In genomic region chr11:65110354-65110861, GRCh38 we compare ENCODE assay signal across 2 cellular contexts.
TF ChIP-seq lines count a peak whose summit lies in the region.

No MANE protein-coding gene starts in this region.

TF ChIP-seq in Ishikawa, 13 proteins besides CTCF, POLR2A, EP300 and RAD21:
- no peak for TF ChIP-seq TCF12 (IDR thresholded peaks at IDR 0.05; ENCODE audit: low read depth)
- no peak for TF ChIP-seq EGR1 (IDR thresholded peaks at IDR 0.05)
- TF ChIP-seq FOXM1 (IDR thresholded peaks at IDR 0.05; ENCODE audit: borderline replicate concordance, low read depth) = no peak
- TF ChIP-seq ZBTB7A (IDR thresholded peaks at IDR 0.05; ENCODE audit: low read depth) = no peak
- no peak for TF ChIP-seq TEAD4 (IDR thresholded peaks at IDR 0.05)
- no peak for TF ChIP-seq TAF1 (IDR thresholded peaks at IDR 0.05; ENCODE audit: low read depth)
- no peak for TF ChIP-seq CEBPB (IDR thresholded peaks at IDR 0.05)
- no peak for TF ChIP-seq REST (IDR thresholded peaks at IDR 0.05; ENCODE audit: low read depth)
- TF ChIP-seq CREB1 (IDR thresholded peaks at IDR 0.05; ENCODE audit: low read depth) = no peak
- no peak for TF ChIP-seq USF1 (IDR thresholded peaks at IDR 0.05)
- no peak for TF ChIP-seq YY1 (IDR thresholded peaks at IDR 0.05; ENCODE audit: low read depth)
- TF ChIP-seq NFIC (IDR thresholded peaks at IDR 0.05) = no peak
- no peak for TF ChIP-seq MAX (IDR thresholded peaks at IDR 0.05)

TF ChIP-seq in H1, 55 proteins besides CTCF, POLR2A, EP300 and RAD21:
- TF ChIP-seq GABPA (IDR thresholded peaks at IDR 0.05; ENCODE audit: borderline replicate concordance, insufficient read depth, low read length) (peak; percentile 15; the same call in 1 of the 2 replicates), SP1 (IDR thresholded peaks at IDR 0.05; ENCODE audit: low read depth, low read length) (no peak), YY1 (IDR thresholded peaks at IDR 0.05; ENCODE audit: low read depth, low read length) (0 out of 2 replicates have a peak, but pooled peaks have one; percentile 29), SUZ12 (IDR thresholded peaks at IDR 0.05; ENCODE audit: low read length) (no peak), CREB1 (IDR thresholded peaks at IDR 0.05) (no peak), SP2 (IDR thresholded peaks at IDR 0.05; ENCODE audit: low read length) (no peak), BRCA1 (IDR thresholded peaks at IDR 0.05; ENCODE audit: low read depth, low read length) (no peak), POU5F1 (IDR thresholded peaks at IDR 0.05; ENCODE audit: low read depth, low read length) (no peak), PHF8 (conservative IDR thresholded peaks at IDR 0.05; ENCODE audit: low read depth, low read length) (no peak), RFX5 (IDR thresholded peaks at IDR 0.05; ENCODE audit: borderline replicate concordance, low read depth, low read length) (no peak), POLR2AphosphoS5 (IDR thresholded peaks at IDR 0.05; ENCODE audit: low read depth, low read length) (0 out of 2 replicates have a peak, but pooled peaks have one; percentile 20), TAF1 (IDR thresholded peaks at IDR 0.05; ENCODE audit: low read depth, low read length) (no peak), SIN3A (conservative IDR thresholded peaks at IDR 0.05 in 1 of 2, IDR thresholded peaks at IDR 0.05 in 1 of 2; ENCODE audit: low read depth in 1 of 2, low read length in 2 of 2) (0 out of 4 replicates have a peak, but pooled peaks of 1 of the 2 experiments have one; percentile 29), SIX5 (IDR thresholded peaks at IDR 0.05; ENCODE audit: low read depth, low read length) (no peak), TEAD4 (IDR thresholded peaks at IDR 0.05; ENCODE audit: low read depth, low read length) (no peak), RNF2 (IDR thresholded peaks at IDR 0.05; ENCODE audit: borderline replicate concordance, low read depth, low read length, missing control alignments, poor library complexity, severe bottlenecking) (no peak)
